In genomic region chr1:6437017-6437700, GRCh38 we compare ENCODE assay signal across 1 cellular context.
TF ChIP-seq lines count a peak whose summit lies in the region.
"Not testable (repeated sequence)": the region's sequence is repeated elsewhere in the genome, so short reads cannot be mapped to it uniquely, and the experiment has no call there.

No MANE protein-coding gene starts in this region.

TF ChIP-seq in K562, 482 proteins besides CTCF, POLR2A, EP300 and RAD21:
- TF ChIP-seq NFIC (IDR thresholded peaks at IDR 0.05) (peak; percentile 8; the same call in 1 of the 2 replicates), CREB1 (CRISPR knock-in tag; IDR thresholded peaks at IDR 0.05) (0 out of 2 replicates have a peak, but pooled peaks have one; percentile 39)
- TF ChIP-seq CREB1 (IDR thresholded peaks at IDR 0.05): not testable (repeated sequence)
